9 cellular contexts compared by ENCODE assay signal in the genomic region with DNA sequence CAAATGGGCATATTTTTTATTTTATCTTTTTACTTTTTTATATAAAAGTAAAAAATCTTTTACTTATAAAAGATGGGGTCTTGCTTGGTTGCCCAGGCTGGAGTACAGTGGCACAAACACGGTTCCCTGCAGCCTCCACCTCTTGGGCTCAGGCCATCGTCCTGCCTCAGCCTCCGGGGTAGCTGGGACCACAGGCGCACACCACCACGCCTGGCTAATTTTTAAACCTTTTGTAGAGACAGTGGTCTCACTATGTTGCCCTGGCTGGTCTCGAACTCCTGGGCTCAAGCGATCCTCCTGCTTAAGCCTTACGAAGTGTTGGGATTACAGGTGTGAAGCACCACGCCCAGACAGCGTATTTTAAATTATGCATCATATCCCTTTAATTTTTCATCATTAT. TPM values are rescaled to one million over a fixed set of nuclear protein-coding genes. Genes with fewer than 3 reads are reported as not detected.
DNase-seq lines count a peak whose midpoint lies in the region; ATAC-seq, FAIRE-seq and TF ChIP-seq lines count a peak whose summit lies in the region.
"Had no signal": no experiment of that assay in that cellular context is flagged by ENCODE, and none has a peak within 500 bp of the region (broad histone marks: within the 10 kb centered on the region; RNA-seq: fewer than 3 reads in every experiment).

No MANE protein-coding gene starts in this region.

- H3K9ac ChIP-seq in mammary epithelial cell (ENCODE audit: insufficient read depth, low read length), result peak overlapping the region; percentile 71
- H3K9ac ChIP-seq in mucosa of rectum (ENCODE audit: low read depth in 1 of 2, low read length in 2 of 2), result peak overlapping the region; percentile 94 to 96

- H3K27me3 ChIP-seq in left ventricle myocardium inferior (ENCODE audit: low read depth) (no peaks in the 10 kb centered on the region), mammary epithelial cell (ENCODE audit: insufficient read depth, low read length) (no peaks in the 10 kb centered on the region), mucosa of rectum (ENCODE audit: control insufficient read depth in 2 of 2, insufficient read depth in 2 of 2, low read length in 2 of 2) (no peaks in the 10 kb centered on the region)

- H3K4me3 ChIP-seq in left ventricle myocardium inferior (peak overlapping the region; percentile 79), mammary epithelial cell (replicated peaks in 1 of 3; ENCODE audit: insufficient read depth in 1 of 3, low read depth in 2 of 3, low read length in 3 of 3) (peak overlapping the region; percentile 52 to 66 (median 65)), mucosa of rectum (ENCODE audit: low read length in 2 of 2) (peak overlapping the region; percentile 65 to 88)

- H2AFZ ChIP-seq in mammary epithelial cell (ENCODE audit: low read depth, low read length), result peak overlapping the region; percentile 72

- H3K79me2 ChIP-seq in mammary epithelial cell (ENCODE audit: insufficient read depth, low read length), result peaks cover 7% of the 10 kb centered on the region

- no peak for TF ChIP-seq CTCF in left ventricle myocardium inferior (IDR thresholded peaks at IDR 0.05; ENCODE audit: borderline replicate concordance)
- TF ChIP-seq CTCF in mammary epithelial cell (conservative IDR thresholded peaks at IDR 0.05 in 1 of 2, IDR thresholded peaks at IDR 0.05 in 1 of 2; ENCODE audit: extremely low read depth in 1 of 2, insufficient read depth in 1 of 2, low read depth in 1 of 2, low read length in 2 of 2), result no peak

- no peak for ATAC-seq in HG02678 (IDR thresholded peaks at IDR 0.05; ENCODE audit: unreplicated experiment)

- H3K36me3 ChIP-seq in left ventricle myocardium inferior, result no peaks in the 10 kb centered on the region
- no peaks in the 10 kb centered on the region for H3K36me3 ChIP-seq in mammary epithelial cell (ENCODE audit: insufficient read depth, low read length)
- peaks cover 0 to 3% of the 10 kb centered on the region in 2 donors for H3K36me3 ChIP-seq in mucosa of rectum (ENCODE audit: control insufficient read depth in 2 of 2, insufficient read depth in 2 of 2, low read length in 2 of 2)

- in situ Hi-C loops in mammary epithelial cell (cut with MboI; ENCODE audit: low sequenced_read_pairs in 2 of 2), result no loop called here

- intact Hi-C loops in left ventricle myocardium inferior (cut with micrococcal nuclease), result no loop called here
- intact Hi-C loops in cardiac septum (cut with DNase I), result loop anchor here (5.0 kb wide), 1 partner anchor 108 kb away; a partner anchor contains a TSS
- intact Hi-C loops in mammary epithelial cell (cut with micrococcal nuclease), result loop anchor here (2.0 kb wide), 1 partner anchor 55 kb away; no protein-coding TSS in a partner anchor

- WGBS in mammary epithelial cell (ENCODE audit: low coverage, missing lambda C conversion rate), result 84% methylated on average over 10 of the region's 10 CpGs

- no peaks in the 10 kb centered on the region for H4K20me1 ChIP-seq in mammary epithelial cell (ENCODE audit: insufficient read depth, low read length)

- FAIRE-seq in RCC 7860 (lab: Jason Lieb, UNC), result no peak
- FAIRE-seq: HTR-8/SVneo had no signal

- H3K27ac ChIP-seq in left ventricle myocardium inferior (replicated peaks), result peak overlapping the region; percentile 97
- H3K27ac ChIP-seq in mammary epithelial cell (ENCODE audit: insufficient read depth, low read depth, low read length), result peak overlapping the region; percentile 62
- H3K27ac ChIP-seq in mucosa of rectum (ENCODE audit: low read depth in 2 of 2, low read length in 2 of 2), result peak overlapping the region; percentile 95

- no peaks in the 10 kb centered on the region for H3K9me3 ChIP-seq in left ventricle myocardium inferior (replicated peaks)
- no peaks in the 10 kb centered on the region for H3K9me3 ChIP-seq in mammary epithelial cell (replicated peaks; ENCODE audit: insufficient read depth, low read length)
- no peaks in the 10 kb centered on the region for H3K9me3 ChIP-seq in mucosa of rectum (ENCODE audit: control insufficient read depth in 2 of 2, low read length in 2 of 2)

- CTCF ChIA-PET in mammary epithelial cell (lab: Charles Lee; ENCODE audit: low non-redundant PET), result no interaction called here

- dilution Hi-C loops in mammary epithelial cell (cut with HindIII; ENCODE audit: low sequenced_read_pairs), result no loop called here

- DNase-seq in left ventricle myocardium inferior (no peak), cardiac septum (ENCODE audit: low spot score) (no peak), mammary epithelial cell (no peak), RCC 7860 (ENCODE audit: low spot score) (no peak), dedifferentiated amniotic fluid mesenchymal stem cell (ENCODE audit: extremely low spot score) (no peak)
- DNase-seq in stimulated activated CD8-positive, alpha-beta memory T cell treated with anti-CD3 and anti-CD28 coated beads, Interleukin-4, amount 100 ng/mL, for 48 hours, result no peak

- no TSS peak for BruUV-seq in mammary epithelial cell (replicated peaks; lab: Mats Ljungman, UMichigan)

- H3K4me2 ChIP-seq in mammary epithelial cell (ENCODE audit: insufficient read depth, low read depth, low read length), result peak overlapping the region; percentile 89

- H3K4me1 ChIP-seq in left ventricle myocardium inferior, result peaks cover 72% of the 10 kb centered on the region
- H3K4me1 ChIP-seq in mammary epithelial cell (ENCODE audit: insufficient read depth, low read length), result peaks cover 36% of the 10 kb centered on the region
- peaks cover 26 to 33% of the 10 kb centered on the region in 2 donors for H3K4me1 ChIP-seq in mucosa of rectum (ENCODE audit: control insufficient read depth in 2 of 2, insufficient read depth in 2 of 2, low read length in 2 of 2)

RNA-seq across cellular contexts. Expression of a gene that starts 1.0 kb away (rescaled TPM):
- total RNA-seq in left ventricle myocardium inferior, result 21.9 TPM
- total RNA-seq in cardiac septum, result 28.9 TPM
- 10 to 100 TPM; 12.6 to 18.0 TPM for total RNA-seq in mammary epithelial cell
- polyA plus RNA-seq in mammary epithelial cell, result 5.4 TPM
- 12.0 TPM for polyA minus RNA-seq in mammary epithelial cell

RNA-seq across cellular contexts. Expression of a gene that starts 57.1 kb away (rescaled TPM):
- total RNA-seq in left ventricle myocardium inferior (17.6 TPM), cardiac septum (12.9 TPM), mammary epithelial cell (10 to 100 TPM; 18.2 to 56.7 TPM)
- polyA plus RNA-seq in mammary epithelial cell, result 13.2 TPM
- polyA minus RNA-seq in mammary epithelial cell, result 17.3 TPM
